1 cellular context compared by ENCODE assay signal in genomic region chr11:208177-208916, GRCh38.
A peak's percentile ranks its signal among the peaks of the same experiment; 100 is the strongest.
TF ChIP-seq lines count a peak whose summit lies in the region.

No MANE protein-coding gene starts in this region.

TF ChIP-seq in HepG2, 621 proteins besides CTCF, POLR2A, EP300 and RAD21 (continues in another document):
- TF ChIP-seq NR2F1 (CRISPR knock-in tag; IDR thresholded peaks at IDR 0.05) (no peak), HNRNPK (IDR thresholded peaks at IDR 0.05; ENCODE audit: low read depth, low read length, poor library complexity, severe bottlenecking) (peak; percentile 32), ZHX1 (CRISPR knock-in tag; IDR thresholded peaks at IDR 0.05; ENCODE audit: low read depth) (no peak; the same call in 1 of the 2 replicates), REL (CRISPR knock-in tag; conservative IDR thresholded peaks at IDR 0.05) (no peak), DMAP1 (CRISPR knock-in tag; IDR thresholded peaks at IDR 0.05) (peak; percentile 42; the same call in 1 of the 2 replicates), ZNF788 (CRISPR knock-in tag; IDR thresholded peaks at IDR 0.05; ENCODE audit: borderline replicate concordance) (peak; percentile 49; the same call in 1 of the 2 replicates), HDAC1 (CRISPR knock-in tag; IDR thresholded peaks at IDR 0.05) (peak; percentile 47), FOXO4 (CRISPR knock-in tag; conservative IDR thresholded peaks at IDR 0.05) (0 out of 2 replicates have a peak, but pooled peaks have one; percentile 88), YEATS2 (CRISPR knock-in tag; IDR thresholded peaks at IDR 0.05; ENCODE audit: borderline replicate concordance) (peak; percentile 58), ZMAT3 (CRISPR knock-in tag; conservative IDR thresholded peaks at IDR 0.05) (peak; percentile 65; the same call in 1 of the 2 replicates), THAP11 (CRISPR knock-in tag; IDR thresholded peaks at IDR 0.05) (peak; percentile 80), ZNF280D (CRISPR knock-in tag; IDR thresholded peaks at IDR 0.05) (no peak), POLR2AphosphoS5 (IDR thresholded peaks at IDR 0.05; ENCODE audit: low read depth, low read length) (peak; percentile 71), KDM4B (CRISPR knock-in tag; IDR thresholded peaks at IDR 0.05) (no peak), THAP8 (CRISPR knock-in tag; IDR thresholded peaks at IDR 0.05; ENCODE audit: borderline replicate concordance) (no peak), ZNF317 (CRISPR knock-in tag; IDR thresholded peaks at IDR 0.05) (peak; percentile 8; the same call in 1 of the 2 replicates), MIER3 (CRISPR knock-in tag; IDR thresholded peaks at IDR 0.05; ENCODE audit: borderline replicate concordance) (no peak), TFE3 (CRISPR knock-in tag; IDR thresholded peaks at IDR 0.05) (no peak), RERE (CRISPR knock-in tag; IDR thresholded peaks at IDR 0.05; ENCODE audit: low read depth) (no peak), SP1 (IDR thresholded peaks at IDR 0.05) (no peak), SP1 (CRISPR knock-in tag; IDR thresholded peaks at IDR 0.05) (0 out of 2 replicates have a peak, but pooled peaks have one; percentile 16), ZNF430 (CRISPR knock-in tag; IDR thresholded peaks at IDR 0.05) (0 out of 2 replicates have a peak, but pooled peaks have one; percentile 53), MAZ (IDR thresholded peaks at IDR 0.05; ENCODE audit: borderline replicate concordance, low read depth, low read length) (peak; percentile 35; the same call in 1 of the 2 replicates), MAZ (CRISPR knock-in tag; IDR thresholded peaks at IDR 0.05; ENCODE audit: low read depth) (no peak; the same call in 1 of the 2 replicates), MED8 (CRISPR knock-in tag; IDR thresholded peaks at IDR 0.05; ENCODE audit: insufficient replicate concordance) (peak; percentile 42), NCOR1 (IDR thresholded peaks at IDR 0.05; ENCODE audit: borderline replicate concordance, low read length) (no peak), THAP9 (CRISPR knock-in tag; IDR thresholded peaks at IDR 0.05; ENCODE audit: borderline replicate concordance) (peak; percentile 56; the same call in 1 of the 2 replicates), AGO2 (optimal IDR thresholded peaks at IDR 0.05; ENCODE audit: low read depth, low read length) (peak; percentile 78), ZFY (CRISPR knock-in tag; IDR thresholded peaks at IDR 0.05) (peak; percentile 66), ZNF441 (CRISPR knock-in tag; IDR thresholded peaks at IDR 0.05; ENCODE audit: borderline replicate concordance) (peak; percentile 58; the same call in 1 of the 2 replicates), ZBTB43 (CRISPR knock-in tag; conservative IDR thresholded peaks at IDR 0.05) (no peak), JUN (CRISPR knock-in tag; IDR thresholded peaks at IDR 0.05) (0 out of 2 replicates have a peak, but pooled peaks have one; percentile 36), NFKB2 (CRISPR knock-in tag; IDR thresholded peaks at IDR 0.05; ENCODE audit: borderline replicate concordance) (peak; percentile 30; the same call in 1 of the 2 replicates), UBTF (CRISPR knock-in tag; IDR thresholded peaks at IDR 0.05) (peak; percentile 36; the same call in 1 of the 2 replicates), HNRNPLL (IDR thresholded peaks at IDR 0.05; ENCODE audit: low read depth, low read length, poor library complexity, severe bottlenecking) (peak; percentile 69)
